Comparison of ENCODE assay signal across 1 cellular context in the genomic region with DNA sequence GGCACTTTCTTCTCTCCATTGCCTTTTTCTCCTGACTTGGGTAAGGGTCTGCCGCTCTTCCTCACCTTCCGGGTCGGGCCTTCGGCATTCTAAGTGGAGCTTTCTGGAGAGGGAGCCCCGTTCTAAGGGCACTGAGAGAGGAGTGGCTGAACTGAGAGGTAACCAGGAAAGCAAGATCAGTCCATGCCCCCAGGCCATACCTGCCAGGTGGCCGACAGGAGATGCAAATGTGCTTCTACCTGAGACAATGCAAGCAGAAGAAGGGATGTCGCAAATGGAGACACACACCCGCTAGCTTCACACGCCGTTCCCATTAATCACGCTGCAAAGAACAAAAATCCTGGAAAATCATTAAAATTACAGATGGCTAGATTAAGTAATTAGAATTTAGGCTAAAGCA.
TF ChIP-seq lines count a peak whose summit lies in the region.

No MANE protein-coding gene starts in this region.

TF ChIP-seq in GM23338, 12 proteins besides CTCF, POLR2A, EP300 and RAD21 (continued from another document):
- TF ChIP-seq, protein P1, sequence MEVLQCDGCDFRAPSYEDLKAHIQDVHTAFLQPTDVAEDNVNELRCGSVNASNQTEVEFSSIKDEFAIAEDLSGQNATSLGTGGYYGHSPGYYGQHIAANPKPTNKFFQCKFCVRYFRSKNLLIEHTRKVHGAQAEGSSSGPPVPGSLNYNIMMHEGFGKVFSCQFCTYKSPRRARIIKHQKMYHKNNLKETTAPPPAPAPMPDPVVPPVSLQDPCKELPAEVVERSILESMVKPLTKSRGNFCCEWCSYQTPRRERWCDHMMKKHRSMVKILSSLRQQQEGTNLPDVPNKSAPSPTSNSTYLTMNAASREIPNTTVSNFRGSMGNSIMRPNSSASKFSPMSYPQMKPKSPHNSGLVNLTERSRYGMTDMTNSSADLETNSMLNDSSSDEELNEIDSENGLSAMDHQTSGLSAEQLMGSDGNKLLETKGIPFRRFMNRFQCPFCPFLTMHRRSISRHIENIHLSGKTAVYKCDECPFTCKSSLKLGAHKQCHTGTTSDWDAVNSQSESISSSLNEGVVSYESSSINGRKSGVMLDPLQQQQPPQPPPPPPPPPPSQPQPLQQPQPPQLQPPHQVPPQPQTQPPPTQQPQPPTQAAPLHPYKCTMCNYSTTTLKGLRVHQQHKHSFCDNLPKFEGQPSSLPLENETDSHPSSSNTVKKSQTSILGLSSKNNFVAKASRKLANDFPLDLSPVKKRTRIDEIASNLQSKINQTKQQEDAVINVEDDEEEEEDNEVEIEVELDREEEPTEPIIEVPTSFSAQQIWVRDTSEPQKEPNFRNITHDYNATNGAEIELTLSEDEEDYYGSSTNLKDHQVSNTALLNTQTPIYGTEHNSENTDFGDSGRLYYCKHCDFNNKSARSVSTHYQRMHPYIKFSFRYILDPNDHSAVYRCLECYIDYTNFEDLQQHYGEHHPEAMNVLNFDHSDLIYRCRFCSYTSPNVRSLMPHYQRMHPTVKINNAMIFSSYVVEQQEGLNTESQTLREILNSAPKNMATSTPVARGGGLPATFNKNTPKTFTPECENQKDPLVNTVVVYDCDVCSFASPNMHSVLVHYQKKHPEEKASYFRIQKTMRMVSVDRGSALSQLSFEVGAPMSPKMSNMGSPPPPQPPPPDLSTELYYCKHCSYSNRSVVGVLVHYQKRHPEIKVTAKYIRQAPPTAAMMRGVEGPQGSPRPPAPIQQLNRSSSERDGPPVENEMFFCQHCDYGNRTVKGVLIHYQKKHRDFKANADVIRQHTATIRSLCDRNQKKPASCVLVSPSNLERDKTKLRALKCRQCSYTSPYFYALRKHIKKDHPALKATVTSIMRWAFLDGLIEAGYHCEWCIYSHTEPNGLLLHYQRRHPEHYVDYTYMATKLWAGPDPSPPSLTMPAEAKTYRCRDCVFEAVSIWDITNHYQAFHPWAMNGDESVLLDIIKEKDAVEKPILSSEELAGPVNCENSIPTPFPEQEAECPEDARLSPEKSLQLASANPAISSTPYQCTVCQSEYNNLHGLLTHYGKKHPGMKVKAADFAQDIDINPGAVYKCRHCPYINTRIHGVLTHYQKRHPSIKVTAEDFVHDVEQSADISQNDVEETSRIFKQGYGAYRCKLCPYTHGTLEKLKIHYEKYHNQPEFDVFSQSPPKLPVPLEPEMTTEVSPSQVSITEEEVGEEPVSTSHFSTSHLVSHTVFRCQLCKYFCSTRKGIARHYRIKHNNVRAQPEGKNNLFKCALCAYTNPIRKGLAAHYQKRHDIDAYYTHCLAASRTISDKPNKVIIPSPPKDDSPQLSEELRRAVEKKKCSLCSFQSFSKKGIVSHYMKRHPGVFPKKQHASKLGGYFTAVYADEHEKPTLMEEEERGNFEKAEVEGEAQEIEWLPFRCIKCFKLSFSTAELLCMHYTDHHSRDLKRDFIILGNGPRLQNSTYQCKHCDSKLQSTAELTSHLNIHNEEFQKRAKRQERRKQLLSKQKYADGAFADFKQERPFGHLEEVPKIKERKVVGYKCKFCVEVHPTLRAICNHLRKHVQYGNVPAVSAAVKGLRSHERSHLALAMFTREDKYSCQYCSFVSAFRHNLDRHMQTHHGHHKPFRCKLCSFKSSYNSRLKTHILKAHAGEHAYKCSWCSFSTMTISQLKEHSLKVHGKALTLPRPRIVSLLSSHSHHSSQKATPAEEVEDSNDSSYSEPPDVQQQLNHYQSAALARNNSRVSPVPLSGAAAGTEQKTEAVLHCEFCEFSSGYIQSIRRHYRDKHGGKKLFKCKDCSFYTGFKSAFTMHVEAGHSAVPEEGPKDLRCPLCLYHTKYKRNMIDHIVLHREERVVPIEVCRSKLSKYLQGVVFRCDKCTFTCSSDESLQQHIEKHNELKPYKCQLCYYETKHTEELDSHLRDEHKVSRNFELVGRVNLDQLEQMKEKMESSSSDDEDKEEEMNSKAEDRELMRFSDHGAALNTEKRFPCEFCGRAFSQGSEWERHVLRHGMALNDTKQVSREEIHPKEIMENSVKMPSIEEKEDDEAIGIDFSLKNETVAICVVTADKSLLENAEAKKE (CRISPR knock-in tag; IDR thresholded peaks at IDR 0.05) = no peak
- TF ChIP-seq CREB1 (CRISPR knock-in tag; IDR thresholded peaks at IDR 0.05; ENCODE audit: low read depth) (no peak), EZH2 (IDR thresholded peaks at IDR 0.05; ENCODE audit: low read depth, unreplicated experiment) (no peak), POLR2AphosphoS5 (IDR thresholded peaks at IDR 0.05; ENCODE audit: low read depth) (no peak), EZH2phosphoT487 (IDR thresholded peaks at IDR 0.05; ENCODE audit: unreplicated experiment) (no peak), JUNB (IDR thresholded peaks at IDR 0.05; ENCODE audit: unreplicated experiment) (no peak), STAT1 (IDR thresholded peaks at IDR 0.05; ENCODE audit: unreplicated experiment) (no peak)
- TF ChIP-seq, protein P2, sequence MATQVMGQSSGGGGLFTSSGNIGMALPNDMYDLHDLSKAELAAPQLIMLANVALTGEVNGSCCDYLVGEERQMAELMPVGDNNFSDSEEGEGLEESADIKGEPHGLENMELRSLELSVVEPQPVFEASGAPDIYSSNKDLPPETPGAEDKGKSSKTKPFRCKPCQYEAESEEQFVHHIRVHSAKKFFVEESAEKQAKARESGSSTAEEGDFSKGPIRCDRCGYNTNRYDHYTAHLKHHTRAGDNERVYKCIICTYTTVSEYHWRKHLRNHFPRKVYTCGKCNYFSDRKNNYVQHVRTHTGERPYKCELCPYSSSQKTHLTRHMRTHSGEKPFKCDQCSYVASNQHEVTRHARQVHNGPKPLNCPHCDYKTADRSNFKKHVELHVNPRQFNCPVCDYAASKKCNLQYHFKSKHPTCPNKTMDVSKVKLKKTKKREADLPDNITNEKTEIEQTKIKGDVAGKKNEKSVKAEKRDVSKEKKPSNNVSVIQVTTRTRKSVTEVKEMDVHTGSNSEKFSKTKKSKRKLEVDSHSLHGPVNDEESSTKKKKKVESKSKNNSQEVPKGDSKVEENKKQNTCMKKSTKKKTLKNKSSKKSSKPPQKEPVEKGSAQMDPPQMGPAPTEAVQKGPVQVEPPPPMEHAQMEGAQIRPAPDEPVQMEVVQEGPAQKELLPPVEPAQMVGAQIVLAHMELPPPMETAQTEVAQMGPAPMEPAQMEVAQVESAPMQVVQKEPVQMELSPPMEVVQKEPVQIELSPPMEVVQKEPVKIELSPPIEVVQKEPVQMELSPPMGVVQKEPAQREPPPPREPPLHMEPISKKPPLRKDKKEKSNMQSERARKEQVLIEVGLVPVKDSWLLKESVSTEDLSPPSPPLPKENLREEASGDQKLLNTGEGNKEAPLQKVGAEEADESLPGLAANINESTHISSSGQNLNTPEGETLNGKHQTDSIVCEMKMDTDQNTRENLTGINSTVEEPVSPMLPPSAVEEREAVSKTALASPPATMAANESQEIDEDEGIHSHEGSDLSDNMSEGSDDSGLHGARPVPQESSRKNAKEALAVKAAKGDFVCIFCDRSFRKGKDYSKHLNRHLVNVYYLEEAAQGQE (IDR thresholded peaks at IDR 0.05; ENCODE audit: unreplicated experiment) = no peak
- TF ChIP-seq, protein P3, sequence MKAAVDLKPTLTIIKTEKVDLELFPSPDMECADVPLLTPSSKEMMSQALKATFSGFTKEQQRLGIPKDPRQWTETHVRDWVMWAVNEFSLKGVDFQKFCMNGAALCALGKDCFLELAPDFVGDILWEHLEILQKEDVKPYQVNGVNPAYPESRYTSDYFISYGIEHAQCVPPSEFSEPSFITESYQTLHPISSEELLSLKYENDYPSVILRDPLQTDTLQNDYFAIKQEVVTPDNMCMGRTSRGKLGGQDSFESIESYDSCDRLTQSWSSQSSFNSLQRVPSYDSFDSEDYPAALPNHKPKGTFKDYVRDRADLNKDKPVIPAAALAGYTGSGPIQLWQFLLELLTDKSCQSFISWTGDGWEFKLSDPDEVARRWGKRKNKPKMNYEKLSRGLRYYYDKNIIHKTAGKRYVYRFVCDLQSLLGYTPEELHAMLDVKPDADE (IDR thresholded peaks at IDR 0.05) = no peak
